ENCODE assay signal across 14 cellular contexts in genomic region chr21:33451634-33452071, GRCh38. TPM values are rescaled to one million over a fixed set of nuclear protein-coding genes. Genes with fewer than 3 reads are reported as not detected.
DNase-seq lines count a peak whose midpoint lies in the region; ATAC-seq and TF ChIP-seq lines count a peak whose summit lies in the region.
"Had no signal": no experiment of that assay in that cellular context is flagged by ENCODE, and none has a peak within 500 bp of the region (broad histone marks: within the 10 kb centered on the region; RNA-seq: fewer than 3 reads in every experiment).

No MANE protein-coding gene starts in this region.

- no peak overlapping the region for H3K18ac ChIP-seq in IMR-90 (ENCODE audit: low read depth, low read length)

- no CpG with 5 or more reads among the region's 1 CpG for WGBS in IMR-90 (ENCODE audit: extremely low coverage in 2 of 2, insufficient read length in 1 of 2), 2 experiments
- WGBS in mammary epithelial cell (ENCODE audit: low coverage, missing lambda C conversion rate), result 46% methylated on average over 1 of the region's 1 CpG

- H3K27ac Mint-ChIP-seq in activated T-helper 1 cell treated with anti-CD3 and anti-CD28 coated beads, Interleukin-12 subunit alpha, Interleukin-12 subunit beta, Interleukin-2, Interleukin-4 antibody, amounts not matched to agents 30 ng/mL and 10 ng/mL and 1 ng/mL, durations not matched to agents 14 hours and 24 hours and 36 hours, result no peak overlapping the region

- H2AK5ac ChIP-seq in IMR-90 (ENCODE audit: low read depth, low read length), result no peak overlapping the region

- H3K9ac ChIP-seq in IMR-90 (ENCODE audit: low read depth, low read length), result no peak overlapping the region
- no peak overlapping the region for H3K9ac ChIP-seq in mammary epithelial cell (ENCODE audit: insufficient read depth, low read length)
- H3K9ac ChIP-seq: KMS-11 had no signal

- in situ Hi-C loops in IMR-90 (cut with MboI; ENCODE audit: low sequenced_read_pairs), result loop anchor here (25.0 kb wide), 1 partner anchor 464 kb away; no protein-coding TSS in a partner anchor
- in situ Hi-C loops in mammary epithelial cell (cut with MboI; ENCODE audit: low sequenced_read_pairs in 2 of 2), result no loop called here

- no peak overlapping the region for H3K4me3 Mint-ChIP-seq in activated T-helper 1 cell treated with anti-CD3 and anti-CD28 coated beads, Interleukin-12 subunit alpha, Interleukin-12 subunit beta, Interleukin-2, Interleukin-4 antibody, amounts not matched to agents 30 ng/mL and 10 ng/mL and 1 ng/mL, durations not matched to agents 14 hours and 24 hours and 36 hours

- H3K9me1 ChIP-seq in IMR-90 (ENCODE audit: insufficient read depth, low read length), result peaks cover 6% of the 10 kb centered on the region; the same call in 1 of the 2 replicates

- no peaks in the 10 kb centered on the region for H3K27me3 Mint-ChIP-seq in activated T-helper 1 cell treated with anti-CD3 and anti-CD28 coated beads, Interleukin-12 subunit alpha, Interleukin-12 subunit beta, Interleukin-2, Interleukin-4 antibody, amounts not matched to agents 30 ng/mL and 10 ng/mL and 1 ng/mL, durations not matched to agents 14 hours and 24 hours and 36 hours (ENCODE audit: insufficient read depth)

- no peak overlapping the region for H2AK9ac ChIP-seq in IMR-90 (replicated peaks; ENCODE audit: low read depth, low read length, poor library complexity)

- H3K23ac ChIP-seq in IMR-90 (ENCODE audit: low read depth, low read length), result no peak overlapping the region

- H3K27me3 ChIP-seq in ACC112 (ENCODE audit: insufficient read depth, low read length) (no peaks in the 10 kb centered on the region), IMR-90 (ENCODE audit: control insufficient read depth, insufficient read depth, low read length) (no peaks in the 10 kb centered on the region), mammary epithelial cell (ENCODE audit: insufficient read depth, low read length) (no peaks in the 10 kb centered on the region), A673 (replicated peaks; ENCODE audit: insufficient read depth, low read depth, low read length, poor library complexity) (no peaks in the 10 kb centered on the region)
- H3K27me3 ChIP-seq: uterus had no signal

- H3K27ac ChIP-seq in ACC112 (ENCODE audit: low read depth, low read length) (peak overlapping the region; percentile 41), IMR-90 (ENCODE audit: insufficient read depth, low read length) (no peak overlapping the region), mammary epithelial cell (ENCODE audit: insufficient read depth, low read depth, low read length) (no peak overlapping the region), A673 (ENCODE audit: low read depth, low read length, poor library complexity, severe bottlenecking) (no peak overlapping the region)
- H3K27ac ChIP-seq: KMS-11, psoas muscle, uterus had no signal

- no peak overlapping the region for H2BK20ac ChIP-seq in IMR-90 (ENCODE audit: low read depth, low read length)

- no peak overlapping the region for H4K91ac ChIP-seq in IMR-90 (ENCODE audit: insufficient read depth, low read depth, low read length)

- POLR2A ChIA-PET in IMR-90 (lab: Charles Lee; ENCODE audit: unreplicated experiment) (no interaction called here), A673 (lab: Charles Lee; ENCODE audit: low non-redundant PET) (interaction anchor here (0.6 kb wide), 1 partner anchor 325 kb away, joined by 10 read pairs; no protein-coding TSS in a partner anchor)

- no peak overlapping the region for H3K4me2 ChIP-seq in IMR-90 (ENCODE audit: low read depth, low read length)
- no peak overlapping the region for H3K4me2 ChIP-seq in mammary epithelial cell (ENCODE audit: insufficient read depth, low read depth, low read length)
- H3K4me2 ChIP-seq: KMS-11 had no signal

- peaks cover 6% of the 10 kb centered on the region for H3K36me3 Mint-ChIP-seq in activated T-helper 1 cell treated with anti-CD3 and anti-CD28 coated beads, Interleukin-12 subunit alpha, Interleukin-12 subunit beta, Interleukin-2, Interleukin-4 antibody, amounts not matched to agents 30 ng/mL and 10 ng/mL and 1 ng/mL, durations not matched to agents 14 hours and 24 hours and 36 hours (ENCODE audit: low read depth)

- no peak overlapping the region for H3K4me3 ChIP-seq in ACC112 (ENCODE audit: low read depth, low read length)
- no peak overlapping the region for H3K4me3 ChIP-seq in IMR-90 (ENCODE audit: insufficient read depth, low read depth, low read length)
- no peak overlapping the region for H3K4me3 ChIP-seq in mammary epithelial cell (replicated peaks in 1 of 3; ENCODE audit: insufficient read depth in 1 of 3, low read depth in 2 of 3, low read length in 3 of 3)
- no peak overlapping the region for H3K4me3 ChIP-seq in A673 (ENCODE audit: low read depth, low read length, poor library complexity, severe bottlenecking)
- H3K4me3 ChIP-seq: psoas muscle, uterus had no signal

- dilution Hi-C loops in IMR-90 (cut with HindIII; ENCODE audit: low sequenced_read_pairs, unreplicated experiment), result no loop called here
- dilution Hi-C loops in mammary epithelial cell (cut with HindIII; ENCODE audit: low sequenced_read_pairs), result no loop called here

- peak; percentile 33 for DNase-seq in IMR-90
- peak; percentile 52 for DNase-seq in mammary epithelial cell
- DNase-seq in kidney tubule cell (ENCODE audit: low spot score), result peak; percentile 70
- no peak for DNase-seq in A673 (ENCODE audit: low spot score)
- no peak for DNase-seq in cardiac septum (ENCODE audit: low spot score)
- no peak for DNase-seq in activated T-helper 1 cell treated with anti-CD3 and anti-CD28 coated beads, Interleukin-12 subunit alpha, Interleukin-12 subunit beta, Interleukin-2, Interleukin-4 antibody, amounts not matched to agents 30 ng/mL and 10 ng/mL and 1 ng/mL, durations not matched to agents 14 hours and 24 hours and 36 hours (ENCODE audit: low spot score)
- DNase-seq: cortex of kidney, DMS79 treated with DMSO at 0.1 percent for 48 hours, NCI-H2081 treated with DMSO at 0.1 percent for 48 hours, psoas muscle, uterus had no signal

- CTCF ChIA-PET in IMR-90 (lab: Yijun Ruan, JAX), result interaction anchor here (0.9 kb wide), 1 partner anchor 155 kb away, joined by 3 read pairs; no protein-coding TSS in a partner anchor
- CTCF ChIA-PET in mammary epithelial cell (lab: Charles Lee; ENCODE audit: low non-redundant PET), result no interaction called here
- CTCF ChIA-PET in A673 (lab: Charles Lee), result no interaction called here

- H4K8ac ChIP-seq in IMR-90 (ENCODE audit: low read depth in 2 of 2, low read length in 2 of 2), result no peak overlapping the region

- ATAC-seq in IMR-90 (ENCODE audit: low read depth), result peak; percentile 71
- no peak for ATAC-seq in GM21447 (IDR thresholded peaks at IDR 0.05; ENCODE audit: unreplicated experiment)

- H3K4ac ChIP-seq in IMR-90 (ENCODE audit: low read depth, low read length), result no peak overlapping the region

- intact Hi-C loops in IMR-90 (cut with micrococcal nuclease), result no loop called here
- intact Hi-C loops in mammary epithelial cell (cut with micrococcal nuclease), result no loop called here
- intact Hi-C loops in A673 (cut with micrococcal nuclease; ENCODE audit: unreplicated experiment), result no loop called here
- intact Hi-C loops in cardiac septum (cut with DNase I), result no loop called here
- intact Hi-C loops in activated T-helper 1 cell treated with anti-CD3 and anti-CD28 coated beads, Interleukin-12 subunit alpha, Interleukin-12 subunit beta, Interleukin-2, Interleukin-4 antibody, amounts not matched to agents 30 ng/mL and 10 ng/mL and 1 ng/mL, durations not matched to agents 14 hours and 24 hours and 36 hours (cut with micrococcal nuclease), result no loop called here

- H3K9me3 Mint-ChIP-seq in activated T-helper 1 cell treated with anti-CD3 and anti-CD28 coated beads, Interleukin-12 subunit alpha, Interleukin-12 subunit beta, Interleukin-2, Interleukin-4 antibody, amounts not matched to agents 30 ng/mL and 10 ng/mL and 1 ng/mL, durations not matched to agents 14 hours and 24 hours and 36 hours, result no peaks in the 10 kb centered on the region

- TF ChIP-seq POLR2A in IMR-90 (IDR thresholded peaks at IDR 0.05; ENCODE audit: low read depth, low read length), result no peak

- H4K20me1 ChIP-seq in IMR-90 (ENCODE audit: insufficient read depth, low read length) (no peaks in the 10 kb centered on the region), mammary epithelial cell (ENCODE audit: insufficient read depth, low read length) (no peaks in the 10 kb centered on the region)

- H3K36me3 ChIP-seq in ACC112 (ENCODE audit: insufficient read depth, low read length) (no peaks in the 10 kb centered on the region), IMR-90 (ENCODE audit: control insufficient read depth, insufficient read depth, low read length) (peaks cover 3% of the 10 kb centered on the region), mammary epithelial cell (ENCODE audit: insufficient read depth, low read length) (peaks cover 1% of the 10 kb centered on the region), A673 (ENCODE audit: insufficient read depth, low read length, poor library complexity, severe bottlenecking) (peaks cover 4% of the 10 kb centered on the region)
- H3K36me3 ChIP-seq: uterus had no signal

- H4K5ac ChIP-seq in IMR-90 (ENCODE audit: low read depth, low read length), result no peak overlapping the region

- H3K79me2 ChIP-seq in ACC112 (ENCODE audit: control insufficient read depth, insufficient read depth, low read length, unreplicated experiment), result no peaks in the 10 kb centered on the region
- no peaks in the 10 kb centered on the region for H3K79me2 ChIP-seq in mammary epithelial cell (ENCODE audit: insufficient read depth, low read length)

- H3K9me3 ChIP-seq in IMR-90 (ENCODE audit: control insufficient read depth, insufficient read depth, low read length) (no peaks in the 10 kb centered on the region), mammary epithelial cell (replicated peaks; ENCODE audit: insufficient read depth, low read length) (no peaks in the 10 kb centered on the region), A673 (ENCODE audit: low read depth, low read length, poor library complexity, severe bottlenecking) (no peaks in the 10 kb centered on the region)
- H3K9me3 ChIP-seq: psoas muscle, uterus had no signal

- H2BK120ac ChIP-seq in IMR-90 (ENCODE audit: low read depth, low read length), result no peak overlapping the region

- H2BK5ac ChIP-seq in IMR-90 (ENCODE audit: low read depth, low read length, poor library complexity, severe bottlenecking), result no peak overlapping the region

- H3K14ac ChIP-seq in IMR-90 (replicated peaks; ENCODE audit: low read depth, low read length), result no peak overlapping the region

- TF ChIP-seq RAD21 in IMR-90 (IDR thresholded peaks at IDR 0.05; ENCODE audit: low read length), result no peak

- H3K4me1 Mint-ChIP-seq in activated T-helper 1 cell treated with anti-CD3 and anti-CD28 coated beads, Interleukin-12 subunit alpha, Interleukin-12 subunit beta, Interleukin-2, Interleukin-4 antibody, amounts not matched to agents 30 ng/mL and 10 ng/mL and 1 ng/mL, durations not matched to agents 14 hours and 24 hours and 36 hours (ENCODE audit: low read depth), result no peaks in the 10 kb centered on the region

- BruUV-seq in IMR-90 (replicated peaks; lab: Mats Ljungman, UMichigan), result no TSS peak
- no TSS peak for BruUV-seq in mammary epithelial cell (replicated peaks; lab: Mats Ljungman, UMichigan)
- no TSS peak for BruUV-seq in A673 (replicated peaks; lab: Mats Ljungman, UMichigan)

- TF ChIP-seq CTCF in IMR-90 (conservative IDR thresholded peaks at IDR 0.05; ENCODE audit: low read depth, low read length) (no peak), mammary epithelial cell (conservative IDR thresholded peaks at IDR 0.05 in 1 of 2, IDR thresholded peaks at IDR 0.05 in 1 of 2; ENCODE audit: extremely low read depth in 1 of 2, insufficient read depth in 1 of 2, low read depth in 1 of 2, low read length in 2 of 2) (no peak), A673 (conservative IDR thresholded peaks at IDR 0.05; ENCODE audit: low read depth, low read length) (no peak)

- H3K4me1 ChIP-seq in ACC112 (ENCODE audit: control insufficient read depth, insufficient read depth, low read length, unreplicated experiment) (peaks cover 23% of the 10 kb centered on the region), IMR-90 (ENCODE audit: control insufficient read depth, insufficient read depth, low read length) (peaks cover 3% of the 10 kb centered on the region), mammary epithelial cell (ENCODE audit: insufficient read depth, low read length) (peaks cover 14% of the 10 kb centered on the region), A673 (ENCODE audit: insufficient read depth, low read length, poor library complexity, severe bottlenecking) (no peaks in the 10 kb centered on the region)
- H3K4me1 ChIP-seq: psoas muscle, uterus had no signal

- no peak overlapping the region for H2AFZ ChIP-seq in ACC112 (ENCODE audit: low read length, unreplicated experiment)
- H2AFZ ChIP-seq in IMR-90 (replicated peaks; ENCODE audit: low read length, poor library complexity), result no peak overlapping the region
- no peak overlapping the region for H2AFZ ChIP-seq in mammary epithelial cell (ENCODE audit: low read depth, low read length)

- no peak overlapping the region for H2BK15ac ChIP-seq in IMR-90 (ENCODE audit: low read depth, low read length)

- H3K79me1 ChIP-seq in IMR-90 (ENCODE audit: low read depth in 1 of 2, low read length in 2 of 2), result no peaks in the 10 kb centered on the region; a peak in 1 of 4 replicates

- no peak overlapping the region for H3K56ac ChIP-seq in IMR-90 (ENCODE audit: extremely low read depth, insufficient read depth, low read length)

RNA-seq across cellular contexts. Expression of gene TMEM50B, which starts 28.1 kb away (rescaled TPM):
- 10.9 and 21.4 TPM in 2 replicates for total RNA-seq in IMR-90 (2012; rRNA removed)
- 20.1 and 25.9 TPM in 2 replicates for polyA plus RNA-seq in IMR-90 (2012; rRNA removed)
- 3.3 and 3.6 TPM in 2 replicates for polyA plus RNA-seq in IMR-90 (2012; cell fraction: cytosol; rRNA removed)
- polyA plus RNA-seq in IMR-90 (2012; cell fraction: nucleus; rRNA removed; ENCODE audit: low replicate concordance), result 51.2 and 143 TPM in 2 replicates
- 10 to 100 TPM; 21.5 to 21.7 TPM for total RNA-seq in mammary epithelial cell
- 14.6 TPM for polyA plus RNA-seq in mammary epithelial cell
- polyA minus RNA-seq in mammary epithelial cell, result 5.4 TPM
- total RNA-seq in A673 (2021), result 18.9 and 19.1 TPM in 2 replicates
- total RNA-seq in cardiac septum, result 31.7 TPM
- 12.0 and 14.0 TPM in 2 replicates for total RNA-seq in activated T-helper 1 cell treated with anti-CD3 and anti-CD28 coated beads, Interleukin-12 subunit alpha, Interleukin-12 subunit beta, Interleukin-2, Interleukin-4 antibody, amounts not matched to agents 30 ng/mL and 10 ng/mL and 1 ng/mL, durations not matched to agents 14 hours and 24 hours and 36 hours

RNA-seq across cellular contexts. Expression of gene DNAJC28, which starts 39.9 kb away (rescaled TPM):
- 0.54 and 1.4 TPM in 2 replicates for total RNA-seq in IMR-90 (2012; rRNA removed)
- 0.60 and 0.65 TPM in 2 replicates for polyA plus RNA-seq in IMR-90 (2012; rRNA removed)
- polyA plus RNA-seq in IMR-90 (2012; cell fraction: cytosol; rRNA removed), result 0.04 and 0.09 TPM in 2 replicates
- 0.03 and 0.21 TPM in 2 replicates for polyA plus RNA-seq in IMR-90 (2012; cell fraction: nucleus; rRNA removed; ENCODE audit: low replicate concordance)
- total RNA-seq in mammary epithelial cell, result 1 to 10 TPM; 1.2 to 2.0 TPM
- polyA plus RNA-seq in mammary epithelial cell, result 0.75 TPM
- polyA minus RNA-seq in mammary epithelial cell, result not detected
- total RNA-seq in A673 (2021), result 1.7 and 2.1 TPM in 2 replicates
- 4.6 TPM for total RNA-seq in cardiac septum
- total RNA-seq in activated T-helper 1 cell treated with anti-CD3 and anti-CD28 coated beads, Interleukin-12 subunit alpha, Interleukin-12 subunit beta, Interleukin-2, Interleukin-4 antibody, amounts not matched to agents 30 ng/mL and 10 ng/mL and 1 ng/mL, durations not matched to agents 14 hours and 24 hours and 36 hours, result 0.12 and 0.18 TPM in 2 replicates

RNA-seq across cellular contexts. Expression of gene IFNGR2, which starts 48.4 kb away (rescaled TPM):
- total RNA-seq in IMR-90 (2012; rRNA removed), result 52.8 and 66.0 TPM in 2 replicates
- 64.9 and 73.8 TPM in 2 replicates for polyA plus RNA-seq in IMR-90 (2012; rRNA removed)
- polyA plus RNA-seq in IMR-90 (2012; cell fraction: cytosol; rRNA removed), result 27.8 and 55.9 TPM in 2 replicates
- polyA plus RNA-seq in IMR-90 (2012; cell fraction: nucleus; rRNA removed; ENCODE audit: low replicate concordance), result 18.8 and 32.0 TPM in 2 replicates
- total RNA-seq in mammary epithelial cell, result 100 to 1,000 TPM in 1 of 2 donors, 10 to 100 TPM in 1; 63.3 to 104 TPM
- 93.1 TPM for polyA plus RNA-seq in mammary epithelial cell
- 92.8 TPM for polyA minus RNA-seq in mammary epithelial cell
- total RNA-seq in A673 (2021), result 48.9 and 50.8 TPM in 2 replicates
- total RNA-seq in cardiac septum, result 37.0 TPM
- total RNA-seq in activated T-helper 1 cell treated with anti-CD3 and anti-CD28 coated beads, Interleukin-12 subunit alpha, Interleukin-12 subunit beta, Interleukin-2, Interleukin-4 antibody, amounts not matched to agents 30 ng/mL and 10 ng/mL and 1 ng/mL, durations not matched to agents 14 hours and 24 hours and 36 hours, result 3.4 and 3.7 TPM in 2 replicates

Comparison
In these comparisons a context has a peak if more than half of its experiments do, and no peak if none do; other contexts are left out.
1. DNase-seq: peak in IMR-90 (single experiment), mammary epithelial cell (single experiment) and kidney tubule cell (single experiment); none in A673 (single experiment), cardiac septum (single experiment) and activated T-helper 1 cell treated with anti-CD3 and anti-CD28 coated beads, Interleukin-12 subunit alpha, Interleukin-12 subunit beta, Interleukin-2, Interleukin-4 antibody, amounts not matched to agents 30 ng/mL and 10 ng/mL and 1 ng/mL, durations not matched to agents 14 hours and 24 hours and 36 hours (single experiment).